Comparison of ENCODE assay signal across 1 cellular context in genomic region chr5:175854231-175855040, GRCh38.
TF ChIP-seq lines count a peak whose summit lies in the region.

No MANE protein-coding gene starts in this region.

TF ChIP-seq in HepG2, 621 proteins besides CTCF, POLR2A, EP300 and RAD21 (continued from another document and continues in another):
- no peak for TF ChIP-seq ZNF138 (CRISPR knock-in tag; IDR thresholded peaks at IDR 0.05; ENCODE audit: low read depth)
- no peak for TF ChIP-seq ZNF589 (CRISPR knock-in tag; conservative IDR thresholded peaks at IDR 0.05)
- TF ChIP-seq SMARCE1 (IDR thresholded peaks at IDR 0.05; ENCODE audit: borderline replicate concordance): no peak
- TF ChIP-seq, protein P1, sequence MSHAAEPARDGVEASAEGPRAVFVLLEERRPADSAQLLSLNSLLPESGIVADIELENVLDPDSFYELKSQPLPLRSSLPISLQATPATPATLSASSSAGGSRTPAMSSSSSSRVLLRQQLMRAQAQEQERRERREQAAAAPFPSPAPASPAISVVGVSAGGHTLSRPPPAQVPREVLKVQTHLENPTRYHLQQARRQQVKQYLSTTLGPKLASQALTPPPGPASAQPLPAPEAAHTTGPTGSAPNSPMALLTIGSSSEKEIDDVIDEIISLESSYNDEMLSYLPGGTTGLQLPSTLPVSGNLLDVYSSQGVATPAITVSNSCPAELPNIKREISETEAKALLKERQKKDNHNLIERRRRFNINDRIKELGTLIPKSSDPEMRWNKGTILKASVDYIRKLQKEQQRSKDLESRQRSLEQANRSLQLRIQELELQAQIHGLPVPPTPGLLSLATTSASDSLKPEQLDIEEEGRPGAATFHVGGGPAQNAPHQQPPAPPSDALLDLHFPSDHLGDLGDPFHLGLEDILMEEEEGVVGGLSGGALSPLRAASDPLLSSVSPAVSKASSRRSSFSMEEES (CRISPR knock-in tag; IDR thresholded peaks at IDR 0.05): peak; percentile 21; the same call in 1 of the 2 replicates
- peak; percentile 52 for TF ChIP-seq KAT8 (CRISPR knock-in tag; IDR thresholded peaks at IDR 0.05)
- TF ChIP-seq ZNF879 (CRISPR knock-in tag; IDR thresholded peaks at IDR 0.05): no peak
- TF ChIP-seq ZNF17 (CRISPR knock-in tag; IDR thresholded peaks at IDR 0.05): no peak
- TF ChIP-seq, protein P2, sequence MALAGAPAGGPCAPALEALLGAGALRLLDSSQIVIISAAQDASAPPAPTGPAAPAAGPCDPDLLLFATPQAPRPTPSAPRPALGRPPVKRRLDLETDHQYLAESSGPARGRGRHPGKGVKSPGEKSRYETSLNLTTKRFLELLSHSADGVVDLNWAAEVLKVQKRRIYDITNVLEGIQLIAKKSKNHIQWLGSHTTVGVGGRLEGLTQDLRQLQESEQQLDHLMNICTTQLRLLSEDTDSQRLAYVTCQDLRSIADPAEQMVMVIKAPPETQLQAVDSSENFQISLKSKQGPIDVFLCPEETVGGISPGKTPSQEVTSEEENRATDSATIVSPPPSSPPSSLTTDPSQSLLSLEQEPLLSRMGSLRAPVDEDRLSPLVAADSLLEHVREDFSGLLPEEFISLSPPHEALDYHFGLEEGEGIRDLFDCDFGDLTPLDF (CRISPR knock-in tag; IDR thresholded peaks at IDR 0.05): no peak
- TF ChIP-seq HNF1A (IDR thresholded peaks at IDR 0.05; ENCODE audit: low read depth): peak; percentile 38; the same call in 1 of the 2 replicates
- peak; percentile 93 for TF ChIP-seq HNF1A (CRISPR knock-in tag; IDR thresholded peaks at IDR 0.05; ENCODE audit: borderline replicate concordance)
- TF ChIP-seq ZNF773 (CRISPR knock-in tag; IDR thresholded peaks at IDR 0.05; ENCODE audit: borderline replicate concordance): no peak
- TF ChIP-seq ARNT2 (CRISPR knock-in tag; IDR thresholded peaks at IDR 0.05; ENCODE audit: low read depth): no peak
- TF ChIP-seq ZNF800 (CRISPR knock-in tag; IDR thresholded peaks at IDR 0.05): peak; percentile 46; the same call in 1 of the 2 replicates
- TF ChIP-seq RAD51 (IDR thresholded peaks at IDR 0.05; ENCODE audit: borderline replicate concordance): no peak
- TF ChIP-seq RFX3 (CRISPR knock-in tag; IDR thresholded peaks at IDR 0.05): no peak
- TF ChIP-seq, protein P3, sequence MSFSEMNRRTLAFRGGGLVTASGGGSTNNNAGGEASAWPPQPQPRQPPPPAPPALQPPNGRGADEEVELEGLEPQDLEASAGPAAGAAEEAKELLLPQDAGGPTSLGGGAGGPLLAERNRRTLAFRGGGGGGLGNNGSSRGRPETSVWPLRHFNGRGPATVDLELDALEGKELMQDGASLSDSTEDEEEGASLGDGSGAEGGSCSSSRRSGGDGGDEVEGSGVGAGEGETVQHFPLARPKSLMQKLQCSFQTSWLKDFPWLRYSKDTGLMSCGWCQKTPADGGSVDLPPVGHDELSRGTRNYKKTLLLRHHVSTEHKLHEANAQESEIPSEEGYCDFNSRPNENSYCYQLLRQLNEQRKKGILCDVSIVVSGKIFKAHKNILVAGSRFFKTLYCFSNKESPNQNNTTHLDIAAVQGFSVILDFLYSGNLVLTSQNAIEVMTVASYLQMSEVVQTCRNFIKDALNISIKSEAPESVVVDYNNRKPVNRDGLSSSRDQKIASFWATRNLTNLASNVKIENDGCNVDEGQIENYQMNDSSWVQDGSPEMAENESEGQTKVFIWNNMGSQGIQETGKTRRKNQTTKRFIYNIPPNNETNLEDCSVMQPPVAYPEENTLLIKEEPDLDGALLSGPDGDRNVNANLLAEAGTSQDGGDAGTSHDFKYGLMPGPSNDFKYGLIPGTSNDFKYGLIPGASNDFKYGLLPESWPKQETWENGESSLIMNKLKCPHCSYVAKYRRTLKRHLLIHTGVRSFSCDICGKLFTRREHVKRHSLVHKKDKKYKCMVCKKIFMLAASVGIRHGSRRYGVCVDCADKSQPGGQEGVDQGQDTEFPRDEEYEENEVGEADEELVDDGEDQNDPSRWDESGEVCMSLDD (CRISPR knock-in tag; IDR thresholded peaks at IDR 0.05; ENCODE audit: borderline replicate concordance): 0 out of 2 replicates have a peak, but pooled peaks have one; percentile 55
- no peak for TF ChIP-seq ZNF850 (CRISPR knock-in tag; conservative IDR thresholded peaks at IDR 0.05)
- TF ChIP-seq, protein P4, sequence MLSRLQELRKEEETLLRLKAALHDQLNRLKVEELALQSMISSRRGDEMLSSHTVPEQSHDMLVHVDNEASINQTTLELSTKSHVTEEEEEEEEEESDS (CRISPR knock-in tag; IDR thresholded peaks at IDR 0.05; ENCODE audit: borderline replicate concordance): no peak
- TF ChIP-seq CREBL2 (CRISPR knock-in tag; IDR thresholded peaks at IDR 0.05; ENCODE audit: borderline replicate concordance): no peak
- TF ChIP-seq RFXANK (CRISPR knock-in tag; IDR thresholded peaks at IDR 0.05): no peak
- TF ChIP-seq ZNF703 (CRISPR knock-in tag; IDR thresholded peaks at IDR 0.05; ENCODE audit: borderline replicate concordance): no peak
- no peak for TF ChIP-seq KLF12 (CRISPR knock-in tag; IDR thresholded peaks at IDR 0.05; ENCODE audit: borderline replicate concordance)
- TF ChIP-seq, protein P5, sequence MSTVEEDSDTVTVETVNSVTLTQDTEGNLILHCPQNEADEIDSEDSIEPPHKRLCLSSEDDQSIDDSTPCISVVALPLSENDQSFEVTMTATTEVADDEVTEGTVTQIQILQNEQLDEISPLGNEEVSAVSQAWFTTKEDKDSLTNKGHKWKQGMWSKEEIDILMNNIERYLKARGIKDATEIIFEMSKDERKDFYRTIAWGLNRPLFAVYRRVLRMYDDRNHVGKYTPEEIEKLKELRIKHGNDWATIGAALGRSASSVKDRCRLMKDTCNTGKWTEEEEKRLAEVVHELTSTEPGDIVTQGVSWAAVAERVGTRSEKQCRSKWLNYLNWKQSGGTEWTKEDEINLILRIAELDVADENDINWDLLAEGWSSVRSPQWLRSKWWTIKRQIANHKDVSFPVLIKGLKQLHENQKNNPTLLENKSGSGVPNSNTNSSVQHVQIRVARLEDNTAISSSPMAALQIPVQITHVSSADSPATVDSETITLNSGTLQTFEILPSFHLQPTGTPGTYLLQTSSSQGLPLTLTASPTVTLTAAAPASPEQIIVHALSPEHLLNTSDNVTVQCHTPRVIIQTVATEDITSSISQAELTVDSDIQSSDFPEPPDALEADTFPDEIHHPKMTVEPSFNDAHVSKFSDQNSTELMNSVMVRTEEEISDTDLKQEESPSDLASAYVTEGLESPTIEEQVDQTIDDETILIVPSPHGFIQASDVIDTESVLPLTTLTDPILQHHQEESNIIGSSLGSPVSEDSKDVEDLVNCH (CRISPR knock-in tag; IDR thresholded peaks at IDR 0.05): no peak
- TF ChIP-seq SNAI1 (CRISPR knock-in tag; IDR thresholded peaks at IDR 0.05; ENCODE audit: borderline replicate concordance): no peak
- no peak for TF ChIP-seq NR3C1 (CRISPR knock-in tag; IDR thresholded peaks at IDR 0.05)
- TF ChIP-seq, protein P6, sequence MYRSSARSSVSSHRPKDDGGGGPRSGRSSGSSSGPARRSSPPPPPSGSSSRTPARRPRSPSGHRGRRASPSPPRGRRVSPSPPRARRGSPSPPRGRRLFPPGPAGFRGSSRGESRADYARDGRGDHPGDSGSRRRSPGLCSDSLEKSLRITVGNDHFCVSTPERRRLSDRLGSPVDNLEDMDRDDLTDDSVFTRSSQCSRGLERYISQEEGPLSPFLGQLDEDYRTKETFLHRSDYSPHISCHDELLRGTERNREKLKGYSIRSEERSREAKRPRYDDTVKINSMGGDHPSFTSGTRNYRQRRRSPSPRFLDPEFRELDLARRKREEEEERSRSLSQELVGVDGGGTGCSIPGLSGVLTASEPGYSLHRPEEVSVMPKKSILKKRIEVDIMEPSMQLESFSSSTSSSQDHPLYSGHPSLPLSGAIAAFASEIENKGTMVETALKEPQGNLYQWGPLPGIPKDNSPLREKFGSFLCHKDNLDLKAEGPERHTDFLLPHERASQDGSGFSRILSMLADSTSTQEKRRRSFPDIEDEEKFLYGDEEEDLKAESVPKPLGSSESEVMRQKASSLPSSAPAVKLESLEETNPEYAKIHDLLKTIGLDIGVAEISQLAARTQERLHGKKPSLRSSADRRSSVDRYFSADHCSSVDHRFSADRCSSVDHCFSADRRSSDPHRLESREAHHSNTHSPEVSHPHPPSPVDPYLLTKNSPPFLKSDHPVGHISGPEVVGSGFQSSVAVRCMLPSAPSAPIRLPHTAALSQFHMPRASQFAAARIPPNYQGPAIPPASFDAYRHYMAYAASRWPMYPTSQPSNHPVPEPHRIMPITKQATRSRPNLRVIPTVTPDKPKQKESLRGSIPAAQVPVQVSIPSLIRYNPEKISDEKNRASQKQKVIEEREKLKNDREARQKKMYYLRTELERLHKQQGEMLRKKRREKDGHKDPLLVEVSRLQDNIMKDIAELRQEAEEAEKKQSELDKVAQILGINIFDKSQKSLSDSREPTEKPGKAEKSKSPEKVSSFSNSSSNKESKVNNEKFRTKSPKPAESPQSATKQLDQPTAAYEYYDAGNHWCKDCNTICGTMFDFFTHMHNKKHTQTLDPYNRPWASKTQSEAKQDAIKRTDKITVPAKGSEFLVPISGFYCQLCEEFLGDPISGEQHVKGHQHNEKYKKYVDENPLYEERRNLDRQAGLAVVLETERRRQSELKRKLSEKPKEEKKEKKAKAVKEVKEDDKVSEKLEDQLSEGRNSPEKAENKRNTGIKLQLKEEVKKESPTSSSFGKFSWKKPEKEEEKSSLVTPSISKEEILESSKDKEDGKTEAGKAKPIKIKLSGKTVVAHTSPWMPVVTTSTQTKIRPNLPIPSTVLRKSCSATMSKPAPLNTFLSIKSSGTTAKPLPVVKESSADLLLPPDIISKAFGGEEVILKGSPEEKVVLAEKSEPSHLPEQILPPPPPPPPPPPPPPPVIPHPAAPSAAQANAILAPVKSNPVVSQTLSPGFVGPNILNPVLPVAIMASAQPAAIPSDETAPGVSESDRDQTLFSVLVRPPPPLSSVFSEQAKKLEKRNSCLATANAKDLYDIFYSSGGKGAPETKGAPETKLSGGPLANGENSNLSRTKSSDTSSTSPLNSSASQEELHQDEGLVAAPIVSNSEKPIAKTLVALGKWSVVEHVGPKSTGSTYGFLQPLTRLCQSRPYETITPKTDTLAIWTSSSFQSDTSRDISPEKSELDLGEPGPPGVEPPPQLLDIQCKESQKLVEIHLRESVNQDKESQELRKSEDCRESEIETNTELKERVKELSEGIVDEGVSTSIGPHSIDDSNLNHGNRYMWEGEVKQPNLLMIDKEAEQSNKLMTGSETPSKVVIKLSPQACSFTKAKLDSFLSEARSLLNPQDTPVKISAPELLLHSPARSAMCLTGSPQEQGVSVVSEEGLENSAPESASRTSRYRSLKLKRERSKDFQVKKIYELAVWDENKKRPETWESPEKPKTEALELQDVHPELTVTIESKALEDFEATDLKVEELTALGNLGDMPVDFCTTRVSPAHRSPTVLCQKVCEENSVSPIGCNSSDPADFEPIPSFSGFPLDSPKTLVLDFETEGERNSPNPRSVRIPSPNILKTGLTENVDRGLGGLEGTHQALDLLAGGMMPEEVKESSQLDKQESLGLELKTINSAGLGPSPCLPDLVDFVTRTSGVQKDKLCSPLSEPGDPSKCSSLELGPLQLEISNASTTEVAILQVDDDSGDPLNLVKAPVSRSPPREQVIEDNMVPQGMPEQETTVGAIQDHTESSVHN (CRISPR knock-in tag; IDR thresholded peaks at IDR 0.05): no peak
- peak; percentile 81; the same call in 1 of the 2 replicates for TF ChIP-seq ZNF264 (CRISPR knock-in tag; IDR thresholded peaks at IDR 0.05)
- TF ChIP-seq TBX2 (CRISPR knock-in tag; IDR thresholded peaks at IDR 0.05; ENCODE audit: borderline replicate concordance): peak; percentile 97
- no peak for TF ChIP-seq ZSCAN21 (CRISPR knock-in tag; IDR thresholded peaks at IDR 0.05; ENCODE audit: borderline replicate concordance)
- no peak for TF ChIP-seq HMGA1 (CRISPR knock-in tag; conservative IDR thresholded peaks at IDR 0.05)
- TF ChIP-seq ZNF232 (CRISPR knock-in tag; IDR thresholded peaks at IDR 0.05; ENCODE audit: borderline replicate concordance): 0 out of 2 replicates have a peak, but pooled peaks have one; percentile 53
- TF ChIP-seq MEF2D (CRISPR knock-in tag; IDR thresholded peaks at IDR 0.05): 0 out of 2 replicates have a peak, but pooled peaks have one; percentile 50
- TF ChIP-seq NCOA2 (CRISPR knock-in tag; IDR thresholded peaks at IDR 0.05): peak; percentile 96
- no peak for TF ChIP-seq HNRNPK (IDR thresholded peaks at IDR 0.05; ENCODE audit: low read depth, low read length, poor library complexity, severe bottlenecking)
